Comparison of ENCODE assay signal across 9 cellular contexts in genomic region chr1:227192163-227192562, GRCh38.
DNase-seq lines count a peak whose midpoint lies in the region; ATAC-seq lines count a peak whose summit lies in the region.
"Had no signal": no experiment of that assay in that cellular context is flagged by ENCODE, and none has a peak within 500 bp of the region (broad histone marks: within the 10 kb centered on the region; RNA-seq: fewer than 3 reads in every experiment).

No MANE protein-coding gene starts in this region.

- no peak overlapping the region for H3K27ac Mint-ChIP-seq in stimulated activated naive CD8-positive, alpha-beta T cell treated with anti-CD3 and anti-CD28 coated beads, Interleukin-15, amount 100 ng/mL, for 72 hours

- no peak overlapping the region for H3K4me3 ChIP-seq in right cardiac atrium (ENCODE audit: low read length)

- 71% methylated on average over 2 of the region's 2 CpGs for WGBS in right cardiac atrium

- no peaks in the 10 kb centered on the region for H3K4me1 ChIP-seq in right cardiac atrium (ENCODE audit: control insufficient read depth, insufficient read depth, low read length)

- ATAC-seq in HG02852 (IDR thresholded peaks at IDR 0.05; ENCODE audit: unreplicated experiment) (peak; percentile 59), right cardiac atrium (peak in 1 of 2 donors; percentile 26)
- peak; percentile 92 for ATAC-seq in stimulated activated naive CD8-positive, alpha-beta T cell treated with anti-CD3 and anti-CD28 coated beads, Interleukin-15, amount 100 ng/mL, for 72 hours

- no peaks in the 10 kb centered on the region for H3K9me3 ChIP-seq in right cardiac atrium (ENCODE audit: control insufficient read depth, low read length)

- peaks cover 10% of the 10 kb centered on the region for H3K4me1 Mint-ChIP-seq in stimulated activated naive CD8-positive, alpha-beta T cell treated with anti-CD3 and anti-CD28 coated beads, Interleukin-15, amount 100 ng/mL, for 72 hours
- H3K4me1 Mint-ChIP-seq: neural crest cell had no signal

- DNase-seq in activated CD4-positive, alpha-beta T cell treated with anti-CD3 and anti-CD28 coated beads for 48 hours, result peak; percentile 61
- no peak for DNase-seq in activated CD4-positive, alpha-beta T cell treated with anti-CD3 and anti-CD28 coated beads for 4 hours
- peak; percentile 10 for DNase-seq in T1000 (lab: John Stamatoyannopoulos, UW)
- DNase-seq in right cardiac atrium, result peak in 2 of 3 donors; percentile 39 to 49
- DNase-seq in stimulated activated naive CD8-positive, alpha-beta T cell treated with anti-CD3 and anti-CD28 coated beads, Interleukin-15, amount 100 ng/mL, for 72 hours, result peak in 1 of 2 donors; percentile 28
- DNase-seq in AML-193 (lab: John Stamatoyannopoulos, UW), result no peak
- DNase-seq in UCSD-AML1 (lab: John Stamatoyannopoulos, UW; ENCODE audit: unreplicated experiment), result no peak

- no peaks in the 10 kb centered on the region for H3K9me3 Mint-ChIP-seq in stimulated activated naive CD8-positive, alpha-beta T cell treated with anti-CD3 and anti-CD28 coated beads, Interleukin-15, amount 100 ng/mL, for 72 hours
- H3K9me3 Mint-ChIP-seq: neural crest cell had no signal

- H3K27me3 Mint-ChIP-seq in stimulated activated naive CD8-positive, alpha-beta T cell treated with anti-CD3 and anti-CD28 coated beads, Interleukin-15, amount 100 ng/mL, for 72 hours, result peaks cover 13% of the 10 kb centered on the region

- intact Hi-C loops in right cardiac atrium (cut with DNase I), result no loop called here

- H3K27ac ChIP-seq in right cardiac atrium (ENCODE audit: low read length), result no peak overlapping the region

- H3K27me3 ChIP-seq in right cardiac atrium (ENCODE audit: control insufficient read depth, insufficient read depth), result no peaks in the 10 kb centered on the region

- H3K4me3 Mint-ChIP-seq in stimulated activated naive CD8-positive, alpha-beta T cell treated with anti-CD3 and anti-CD28 coated beads, Interleukin-15, amount 100 ng/mL, for 72 hours, result no peak overlapping the region
- H3K4me3 Mint-ChIP-seq: neural crest cell had no signal

Comparison
In these comparisons a context has a peak if more than half of its experiments do, and no peak if none do; other contexts are left out.
1. DNase-seq: peak in activated CD4-positive, alpha-beta T cell treated with anti-CD3 and anti-CD28 coated beads for 48 hours (single experiment), T1000 (single experiment) and right cardiac atrium (2 of 3); none in activated CD4-positive, alpha-beta T cell treated with anti-CD3 and anti-CD28 coated beads for 4 hours (0 of 2), AML-193 (0 of 2) and UCSD-AML1 (single experiment).